8 cellular contexts compared by ENCODE assay signal in the genomic region with DNA sequence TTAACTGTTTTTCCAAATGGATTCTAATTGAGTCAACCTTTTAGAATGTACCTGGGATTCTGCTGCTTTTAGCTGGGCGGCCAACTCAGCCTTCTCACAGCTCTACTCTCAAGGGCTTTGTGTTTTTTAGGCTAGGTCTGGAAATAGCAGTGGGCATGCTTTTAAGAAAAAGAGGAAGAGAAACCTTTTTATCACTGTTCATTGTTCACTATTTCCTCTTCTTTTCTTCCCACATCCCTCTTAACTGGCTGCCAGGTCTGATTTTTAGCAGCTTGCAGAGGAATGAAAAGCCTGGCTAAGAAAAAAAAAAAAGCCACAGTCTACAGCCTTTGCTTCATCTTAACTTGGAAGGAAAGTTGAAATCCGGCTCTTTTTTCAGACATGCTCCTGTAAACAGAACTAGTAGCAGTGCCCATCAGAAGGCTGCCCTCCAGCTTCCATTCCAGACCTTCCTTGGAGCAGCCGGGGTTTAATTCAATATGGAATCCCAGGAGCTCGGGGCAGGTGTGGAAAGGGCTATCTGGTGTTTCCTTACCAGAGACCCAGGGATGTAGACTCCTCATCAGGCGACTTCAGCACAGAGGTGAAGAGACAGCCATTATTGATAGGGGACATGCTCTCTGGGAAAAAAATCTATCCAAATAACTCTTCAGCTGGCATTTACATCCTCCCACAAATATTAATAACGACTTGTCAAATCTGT.
A peak's percentile ranks its signal among the peaks of the same experiment; 100 is the strongest.
DNase-seq lines count a peak whose midpoint lies in the region; ATAC-seq and TF ChIP-seq lines count a peak whose summit lies in the region.

No MANE protein-coding gene starts in this region.

- no peak for TF ChIP-seq EP300 in suprapubic skin (IDR thresholded peaks at IDR 0.05)

- peak; percentile 54 for ATAC-seq in GM21723 (IDR thresholded peaks at IDR 0.05; ENCODE audit: unreplicated experiment)

- H3K9me3 ChIP-seq in ES-I3 (ENCODE audit: control insufficient read depth, insufficient read depth, low read length) = no peaks in the 10 kb centered on the region
- H3K9me3 ChIP-seq in hepatocyte (ENCODE audit: low read depth) = no peaks in the 10 kb centered on the region
- H3K9me3 ChIP-seq in suprapubic skin = no peaks in the 10 kb centered on the region
- no peaks in the 10 kb centered on the region for H3K9me3 ChIP-seq in vagina

- H3K27me3 ChIP-seq in hepatocyte (peaks cover 8% of the 10 kb centered on the region), suprapubic skin (peaks cover 13% of the 10 kb centered on the region), vagina (no peaks in the 10 kb centered on the region)

- peak overlapping the region; percentile 22; the same call in 1 of the 2 replicates for H3K9ac ChIP-seq in ES-I3 (ENCODE audit: low read depth, low read length)

- no peaks in the 10 kb centered on the region for H3K36me3 ChIP-seq in ES-I3 (ENCODE audit: insufficient read depth, low read length)
- H3K36me3 ChIP-seq in hepatocyte (replicated peaks; ENCODE audit: insufficient read depth, low read depth) = no peaks in the 10 kb centered on the region
- H3K36me3 ChIP-seq in suprapubic skin = no peaks in the 10 kb centered on the region
- H3K36me3 ChIP-seq in vagina = no peaks in the 10 kb centered on the region

- TF ChIP-seq POLR2A in suprapubic skin (IDR thresholded peaks at IDR 0.05) = no peak
- no peak for TF ChIP-seq POLR2A in vagina (IDR thresholded peaks at IDR 0.05)

- H3K79me2 ChIP-seq in hepatocyte = no peaks in the 10 kb centered on the region

- H3K4me2 ChIP-seq in hepatocyte = peak overlapping the region; percentile 63

- no peaks in the 10 kb centered on the region for H3K4me1 ChIP-seq in ES-I3 (ENCODE audit: insufficient read depth, low read length)
- no peaks in the 10 kb centered on the region for H3K4me1 ChIP-seq in hepatocyte (ENCODE audit: insufficient read depth)
- H3K4me1 ChIP-seq in suprapubic skin = peaks cover 7% of the 10 kb centered on the region
- H3K4me1 ChIP-seq in vagina = peaks cover 5% of the 10 kb centered on the region

- H2AFZ ChIP-seq in hepatocyte = no peak overlapping the region

- no peaks in the 10 kb centered on the region for H4K20me1 ChIP-seq in hepatocyte (ENCODE audit: insufficient read depth, poor library complexity, severe bottlenecking)

- H3K4me3 ChIP-seq in hepatocyte = no peak overlapping the region
- no peak overlapping the region for H3K4me3 ChIP-seq in suprapubic skin
- H3K4me3 ChIP-seq in vagina = no peak overlapping the region

- TF ChIP-seq CTCF in hepatocyte (IDR thresholded peaks at IDR 0.05; ENCODE audit: poor library complexity) (no peak), suprapubic skin (IDR thresholded peaks at IDR 0.05) (no peak), vagina (IDR thresholded peaks at IDR 0.05) (no peak)

- no peaks in the 10 kb centered on the region for H3K9me2 ChIP-seq in hepatocyte (replicated peaks; ENCODE audit: insufficient read depth)

- intact Hi-C loops in vagina (cut with DNase I) = no loop called here

- DNase-seq in NOMO-1 treated with DMSO at 0.1 percent for 48 hours (lab: John Stamatoyannopoulos, UW; ENCODE audit: unreplicated experiment) (peak; percentile 86), hepatocyte (ENCODE audit: low spot score) (no peak), amniotic stem cell (lab: John Stamatoyannopoulos, UW) (no peak), suprapubic skin (ENCODE audit: low spot score in 2 of 2) (no peak), vagina (ENCODE audit: extremely low spot score in 2 of 2) (no peak), NCI-H345 treated with DMSO at 0.1 percent for 48 hours (lab: John Stamatoyannopoulos, UW; ENCODE audit: unreplicated experiment) (no peak)

- H3K27ac ChIP-seq in hepatocyte (no peak overlapping the region), suprapubic skin (no peak overlapping the region), vagina (no peak overlapping the region)

- 44% methylated on average over 6 of the region's 6 CpGs for WGBS in hepatocyte (ENCODE audit: low lambda C conversion rate, missing lambda C conversion rate)
- 48% methylated on average over 6 of the region's 6 CpGs for WGBS in suprapubic skin
